Comparison of ENCODE assay signal across 8 cellular contexts in the genomic region with DNA sequence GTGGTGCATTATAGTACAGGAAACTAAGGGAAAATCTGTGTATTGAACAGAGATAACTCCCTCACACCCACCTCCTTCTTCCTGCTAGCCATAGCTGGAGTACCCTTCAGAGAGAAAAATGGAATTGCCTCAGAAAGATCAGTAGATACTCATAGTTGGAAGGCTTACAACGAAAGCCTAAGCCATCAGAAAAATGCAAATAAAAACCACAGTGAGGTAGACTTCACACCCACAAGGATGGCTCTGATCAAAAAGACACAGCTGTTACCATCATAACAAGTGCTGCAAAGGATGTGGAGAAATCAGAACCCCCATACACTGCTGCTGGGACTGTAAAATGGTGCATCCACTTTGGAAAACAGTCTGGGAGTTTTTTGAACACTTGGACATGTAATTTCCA. TPM values are rescaled to one million over a fixed set of nuclear protein-coding genes. Genes with fewer than 3 reads are reported as not detected.
DNase-seq lines count a peak whose midpoint lies in the region; ATAC-seq and TF ChIP-seq lines count a peak whose summit lies in the region.

No MANE protein-coding gene starts in this region.

- ATAC-seq in GM21390 (IDR thresholded peaks at IDR 0.05; ENCODE audit: unreplicated experiment), result peak; percentile 88
- peak; percentile 94 for ATAC-seq in HG03565 (IDR thresholded peaks at IDR 0.05; ENCODE audit: unreplicated experiment)

- no peak for TF ChIP-seq CTCF in GM10266 (IDR thresholded peaks at IDR 0.05; ENCODE audit: control insufficient read depth, insufficient read depth, low read depth, missing control alignments)
- no peak for TF ChIP-seq CTCF in fibroblast of villous mesenchyme (IDR thresholded peaks at IDR 0.05; ENCODE audit: insufficient read depth, low read depth, low read length)

- H3K4me3 ChIP-seq in fibroblast of villous mesenchyme (ENCODE audit: low read depth, low read length), result no peak overlapping the region

- DNase-seq in GM10266 (ENCODE audit: extremely low spot score), result peak; percentile 64
- peak; percentile 94 for DNase-seq in fibroblast of villous mesenchyme (ENCODE audit: low read depth)
- no peak for DNase-seq in NCI-H2029 treated with DMSO at 0.1 percent for 48 hours (lab: John Stamatoyannopoulos, UW)
- DNase-seq in DMS 273 (lab: John Stamatoyannopoulos, UW; ENCODE audit: unreplicated experiment), result no peak
- no peak for DNase-seq in activated CD4-positive, CD25-positive, alpha-beta regulatory T cell (lab: John Stamatoyannopoulos, UW)
- DNase-seq in DMS53 treated with DMSO at 0.1 percent for 48 hours (lab: John Stamatoyannopoulos, UW; ENCODE audit: unreplicated experiment), result no peak

RNA-seq across cellular contexts. Expression of gene DLG1, which starts 7.4 kb away (rescaled TPM):
- total RNA-seq in fibroblast of villous mesenchyme, result 51.9 and 87.7 TPM in 2 replicates

Comparison
In these comparisons a context has a peak if more than half of its experiments do, and no peak if none do; other contexts are left out.
1. DNase-seq: peak in GM10266 (single experiment) and fibroblast of villous mesenchyme (single experiment); none in NCI-H2029 treated with DMSO at 0.1 percent for 48 hours (single experiment), DMS 273 (single experiment), activated CD4-positive, CD25-positive, alpha-beta regulatory T cell (0 of 4) and DMS53 treated with DMSO at 0.1 percent for 48 hours (single experiment).